25 cellular contexts compared by ENCODE assay signal in the genomic region with DNA sequence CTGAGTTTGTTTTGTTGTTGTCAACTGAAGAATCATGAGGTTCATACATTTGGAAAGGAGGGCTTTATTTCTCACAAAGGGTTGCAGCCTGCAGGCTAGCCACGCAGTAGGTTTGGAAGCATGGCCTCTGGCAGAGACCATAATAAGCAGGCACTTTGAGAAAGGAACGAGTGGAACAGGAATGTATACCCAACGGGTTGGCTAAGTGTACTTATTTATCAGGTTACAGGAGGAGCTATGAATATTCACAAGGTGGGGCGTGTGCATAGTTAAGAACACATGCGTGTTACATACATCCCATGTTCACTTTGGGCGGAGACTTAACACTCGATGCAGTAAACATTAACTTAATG. TPM values are rescaled to one million over a fixed set of nuclear protein-coding genes. Genes with fewer than 3 reads are reported as not detected.
"Had no signal": no experiment of that assay in that cellular context is flagged by ENCODE, and none has a peak within 500 bp of the region (broad histone marks: within the 10 kb centered on the region; RNA-seq: fewer than 3 reads in every experiment).

No MANE protein-coding gene starts in this region.

- DNase-seq: effector CD4-positive, alpha-beta T cell; endodermal cell; glutamatergic neuron; immature natural killer cell; kidney; left cardiac atrium; left ventricle myocardium inferior; lower lobe of right lung; mucosa of descending colon; naive thymus-derived CD8-positive, alpha-beta T cell; psoas muscle; retina; right lobe of liver; stimulated activated CD4-positive, alpha-beta T cell treated with anti-CD3 and anti-CD28 coated beads, Interleukin-4, amount 100 ng/mL, for 1 hour; stimulated activated CD8-positive, alpha-beta memory T cell treated with anti-CD3 and anti-CD28 coated beads, Interleukin-4, amount 100 ng/mL, for 48 hours; stimulated activated naive CD8-positive, alpha-beta T cell treated with anti-CD3 and anti-CD28 coated beads, Interleukin-15, Interleukin-2, amounts not matched to agents 100 U/mL and 50 U/mL, for 24 hours; thyroid gland; upper lobe of left lung had no signal

- H3K4me1 Mint-ChIP-seq: immature natural killer cell; stimulated activated effector memory CD8-positive, alpha-beta T cell treated with anti-CD3 and anti-CD28 coated beads, Interleukin-12 subunit alpha, Interleukin-12 subunit beta, amount 100 ng/mL, for 72 hours had no signal

- H3K9me3 ChIP-seq: lower lobe of right lung, psoas muscle, right lobe of liver, suprapubic skin, thyroid gland, vagina had no signal

- H3K4me3 ChIP-seq: coronary artery, gastroesophageal sphincter, left ventricle myocardium inferior, lower lobe of right lung, mucosa of descending colon, psoas muscle, right lobe of liver, suprapubic skin, thyroid gland, upper lobe of left lung, vagina had no signal

- H3K27me3 ChIP-seq: right lobe of liver, thyroid gland, upper lobe of left lung, vagina had no signal

- H3K36me3 Mint-ChIP-seq: stimulated activated effector memory CD8-positive, alpha-beta T cell treated with anti-CD3 and anti-CD28 coated beads, Interleukin-12 subunit alpha, Interleukin-12 subunit beta, amount 100 ng/mL, for 72 hours had no signal

- ATAC-seq: esophagus mucosa; gastroesophageal sphincter; left cardiac atrium; mucosa of descending colon; naive thymus-derived CD8-positive, alpha-beta T cell; psoas muscle; stimulated activated effector memory CD8-positive, alpha-beta T cell treated with anti-CD3 and anti-CD28 coated beads, Interleukin-12 subunit alpha, Interleukin-12 subunit beta, amount 100 ng/mL, for 72 hours; stimulated activated naive CD8-positive, alpha-beta T cell treated with anti-CD3 and anti-CD28 coated beads, Interleukin-15, Interleukin-2, amounts not matched to agents 100 U/mL and 50 U/mL, for 24 hours had no signal

- H3K36me3 ChIP-seq: gastroesophageal sphincter, left ventricle myocardium inferior, lower lobe of right lung, right lobe of liver, suprapubic skin, thyroid gland, upper lobe of left lung, vagina had no signal

- H3K79me2 ChIP-seq: parathyroid adenoma had no signal

- H3K9ac ChIP-seq: parathyroid adenoma had no signal

- H3K27ac Mint-ChIP-seq: endodermal cell; immature natural killer cell; naive thymus-derived CD8-positive, alpha-beta T cell; stimulated activated effector memory CD8-positive, alpha-beta T cell treated with anti-CD3 and anti-CD28 coated beads, Interleukin-12 subunit alpha, Interleukin-12 subunit beta, amount 100 ng/mL, for 72 hours had no signal

- H3K9me3 Mint-ChIP-seq: immature natural killer cell had no signal

- H2AFZ ChIP-seq: parathyroid adenoma had no signal

- H3K27ac ChIP-seq: coronary artery, gastroesophageal sphincter, left ventricle myocardium inferior, lower lobe of right lung, parathyroid adenoma, psoas muscle, right lobe of liver, suprapubic skin, thyroid gland, upper lobe of left lung, vagina had no signal

- H3K4me1 ChIP-seq: gastroesophageal sphincter, left ventricle myocardium inferior, parathyroid adenoma, psoas muscle, right lobe of liver, suprapubic skin, thyroid gland, vagina had no signal

- H3K4me3 Mint-ChIP-seq: endodermal cell; immature natural killer cell; naive thymus-derived CD8-positive, alpha-beta T cell; stimulated activated effector memory CD8-positive, alpha-beta T cell treated with anti-CD3 and anti-CD28 coated beads, Interleukin-12 subunit alpha, Interleukin-12 subunit beta, amount 100 ng/mL, for 72 hours had no signal

RNA-seq across cellular contexts. Expression of a gene that starts 30.1 kb away (rescaled TPM):
- polyA plus RNA-seq: immature natural killer cell had no signal
